ENCODE assay signal across 12 cellular contexts in genomic region chr4:2836391-2836859, GRCh38. TPM values are rescaled to one million over a fixed set of nuclear protein-coding genes. Genes with fewer than 3 reads are reported as not detected.
DNase-seq lines count a peak whose midpoint lies in the region; ATAC-seq and TF ChIP-seq lines count a peak whose summit lies in the region.
"Had no signal": no experiment of that assay in that cellular context is flagged by ENCODE, and none has a peak within 500 bp of the region (broad histone marks: within the 10 kb centered on the region; RNA-seq: fewer than 3 reads in every experiment).

No MANE protein-coding gene starts in this region.

- ATAC-seq in activated T-cell treated with anti-CD3 and anti-CD28 coated beads, Interleukin-2, amount 50 U/mL, for 4 hours: no peak
- no peak for ATAC-seq in activated T-cell treated with anti-CD3 and anti-CD28 coated beads, Interleukin-2, amount 50 U/mL, for 72 hours (replicated peaks in 1 of 2)
- no peak for ATAC-seq in lower lobe of right lung
- no peak for ATAC-seq in GM18909 (IDR thresholded peaks at IDR 0.05; ENCODE audit: poor library complexity, unreplicated experiment)

- POLR2A ChIA-PET in GM10248 (lab: Yijun Ruan, JAX): interaction anchor here (0.6 kb wide), 1 partner anchor 311 kb away, joined by 4 read pairs; no protein-coding TSS in a partner anchor

- TF ChIP-seq CTCF in lower lobe of right lung (IDR thresholded peaks at IDR 0.05) (no peak), transverse colon (IDR thresholded peaks at IDR 0.05) (no peak), GM10248 (IDR thresholded peaks at IDR 0.05; ENCODE audit: control extremely low read depth, extremely low read depth, low read depth, missing control alignments) (no peak)

- TF ChIP-seq EP300 in transverse colon (IDR thresholded peaks at IDR 0.05; ENCODE audit: low read depth): no peak

- H3K36me3 ChIP-seq in lower lobe of right lung (peaks cover 51% of the 10 kb centered on the region), transverse colon (no peaks in the 10 kb centered on the region)

- peak; percentile 29 for DNase-seq in activated T-cell treated with anti-CD3 and anti-CD28 coated beads, Interleukin-2, amount 50 U/mL, for 24 hours
- no peak for DNase-seq in activated T-cell treated with anti-CD3 and anti-CD28 coated beads, Interleukin-2, amount 50 U/mL, for 4 hours
- no peak for DNase-seq in activated T-cell treated with anti-CD3 and anti-CD28 coated beads, Interleukin-2, amount 50 U/mL, for 72 hours
- peak; percentile 32 for DNase-seq in lower lobe of right lung
- peak; percentile 4 for DNase-seq in transverse colon
- DNase-seq in ureter (ENCODE audit: low spot score): no peak
- DNase-seq in GM10248 (ENCODE audit: extremely low spot score): no peak
- DNase-seq: activated CD4-positive, CD25-positive, alpha-beta regulatory T cell treated with anti-CD3 and anti-CD28 coated beads, Interleukin-2, amount 50 U/mL, for 72 hours; trophoblast cell had no signal

- H3K27me3 Mint-ChIP-seq in activated T-cell treated with anti-CD3 and anti-CD28 coated beads, Interleukin-2, amount 50 U/mL, for 24 hours: no peaks in the 10 kb centered on the region
- no peaks in the 10 kb centered on the region for H3K27me3 Mint-ChIP-seq in activated T-cell treated with anti-CD3 and anti-CD28 coated beads, Interleukin-2, amount 50 U/mL, for 4 hours (ENCODE audit: low read depth)
- no peaks in the 10 kb centered on the region for H3K27me3 Mint-ChIP-seq in activated T-cell treated with anti-CD3 and anti-CD28 coated beads, Interleukin-2, amount 50 U/mL, for 72 hours (ENCODE audit: low read depth)

- H3K4me3 Mint-ChIP-seq in activated T-cell treated with anti-CD3 and anti-CD28 coated beads, Interleukin-2, amount 50 U/mL, for 24 hours: no peak overlapping the region
- no peak overlapping the region for H3K4me3 Mint-ChIP-seq in activated T-cell treated with anti-CD3 and anti-CD28 coated beads, Interleukin-2, amount 50 U/mL, for 4 hours
- H3K4me3 Mint-ChIP-seq in activated T-cell treated with anti-CD3 and anti-CD28 coated beads, Interleukin-2, amount 50 U/mL, for 72 hours: no peak overlapping the region
- H3K4me3 Mint-ChIP-seq: nephron had no signal

- H3K36me3 Mint-ChIP-seq in activated T-cell treated with anti-CD3 and anti-CD28 coated beads, Interleukin-2, amount 50 U/mL, for 24 hours (ENCODE audit: low read depth): peaks cover 63% of the 10 kb centered on the region
- H3K36me3 Mint-ChIP-seq in activated T-cell treated with anti-CD3 and anti-CD28 coated beads, Interleukin-2, amount 50 U/mL, for 4 hours (ENCODE audit: insufficient read depth): peaks cover 12% of the 10 kb centered on the region
- peaks cover 4 to 6% of the 10 kb centered on the region in 2 donors for H3K36me3 Mint-ChIP-seq in activated T-cell treated with anti-CD3 and anti-CD28 coated beads, Interleukin-2, amount 50 U/mL, for 72 hours (ENCODE audit: insufficient read depth in 2 of 2)

- H3K9me3 ChIP-seq in lower lobe of right lung: no peaks in the 10 kb centered on the region
- H3K9me3 ChIP-seq in transverse colon: no peaks in the 10 kb centered on the region

- H3K4me1 Mint-ChIP-seq in activated T-cell treated with anti-CD3 and anti-CD28 coated beads, Interleukin-2, amount 50 U/mL, for 24 hours (ENCODE audit: low read depth): peaks cover 63% of the 10 kb centered on the region
- peaks cover 53% of the 10 kb centered on the region for H3K4me1 Mint-ChIP-seq in activated T-cell treated with anti-CD3 and anti-CD28 coated beads, Interleukin-2, amount 50 U/mL, for 4 hours (ENCODE audit: low read depth)
- peaks cover 40% of the 10 kb centered on the region for H3K4me1 Mint-ChIP-seq in activated T-cell treated with anti-CD3 and anti-CD28 coated beads, Interleukin-2, amount 50 U/mL, for 72 hours (ENCODE audit: low read depth)

- H3K27ac ChIP-seq in lower lobe of right lung (peak overlapping the region; percentile 79), transverse colon (peak overlapping the region in 2 of 4 donors; percentile 35 to 75)

- in situ Hi-C loops in transverse colon (cut with MboI; ENCODE audit: low pct_ligation_motif_present in 1 of 4, low pct_unique_long_range_greater_than_20kb in 1 of 4, low sequenced_read_pairs in 3 of 4): no loop called here

- intact Hi-C loops in lower lobe of right lung (cut with DNase I) (no loop called here), transverse colon (cut with DNase I; ENCODE audit: low total_unique reads) (no loop called here)

- peaks cover 3% of the 10 kb centered on the region for H3K9me3 Mint-ChIP-seq in activated T-cell treated with anti-CD3 and anti-CD28 coated beads, Interleukin-2, amount 50 U/mL, for 24 hours
- H3K9me3 Mint-ChIP-seq in activated T-cell treated with anti-CD3 and anti-CD28 coated beads, Interleukin-2, amount 50 U/mL, for 4 hours: no peaks in the 10 kb centered on the region
- H3K9me3 Mint-ChIP-seq in activated T-cell treated with anti-CD3 and anti-CD28 coated beads, Interleukin-2, amount 50 U/mL, for 72 hours: peaks cover 2 to 3% of the 10 kb centered on the region in 2 donors

- H3K27ac Mint-ChIP-seq in activated T-cell treated with anti-CD3 and anti-CD28 coated beads, Interleukin-2, amount 50 U/mL, for 24 hours: peak overlapping the region; percentile 95
- H3K27ac Mint-ChIP-seq in activated T-cell treated with anti-CD3 and anti-CD28 coated beads, Interleukin-2, amount 50 U/mL, for 72 hours: peak overlapping the region; percentile 63

- CTCF ChIA-PET in GM10248 (lab: Yijun Ruan, JAX): interaction anchor here (1.2 to 2.5 kb wide), 2 partner anchors 15 to 73 kb away, joined by 3 to 12 read pairs; no protein-coding TSS in a partner anchor

- no peak overlapping the region for H3K4me3 ChIP-seq in lower lobe of right lung
- no peak overlapping the region for H3K4me3 ChIP-seq in transverse colon
- H3K4me3 ChIP-seq: dorsolateral prefrontal cortex had no signal

- H3K27me3 ChIP-seq in lower lobe of right lung (ENCODE audit: low read depth) (no peaks in the 10 kb centered on the region), transverse colon (no peaks in the 10 kb centered on the region)
- H3K27me3 ChIP-seq: dorsolateral prefrontal cortex had no signal

- no peak for TF ChIP-seq POLR2A in transverse colon (IDR thresholded peaks at IDR 0.05)

- H3K4me1 ChIP-seq in lower lobe of right lung: peaks cover 43% of the 10 kb centered on the region
- peaks cover 5 to 37% (median 10%) of the 10 kb centered on the region in 4 donors for H3K4me1 ChIP-seq in transverse colon

- whole genome bisulfite sequencing in transverse colon (ENCODE audit: low coverage in 1 of 2), 2 donors: 82% methylated on average over 5 of the region's 5 CpGs; no CpG with 5 or more reads in 1 of the 2 donors

RNA-seq across cellular contexts. Expression of gene ADD1, which starts 7.2 kb away (rescaled TPM):
- total RNA-seq in activated T-cell treated with anti-CD3 and anti-CD28 coated beads, Interleukin-2, amount 50 U/mL, for 4 hours: 100 to 1,000 TPM; 147 to 175 (median 153) TPM
- total RNA-seq in activated T-cell treated with anti-CD3 and anti-CD28 coated beads, Interleukin-2, amount 50 U/mL, for 72 hours: 100 to 1,000 TPM; 281 to 282 TPM
- total RNA-seq in lower lobe of right lung: 279 TPM
- total RNA-seq in transverse colon: 100 to 1,000 TPM; 218 to 392 (median 299) TPM
- 416 TPM for total RNA-seq in ureter

RNA-seq across cellular contexts. Expression of gene SH3BP2, which starts 43.5 kb away (rescaled TPM):
- 10 to 100 TPM; 72.2 to 77.9 (median 76.7) TPM for total RNA-seq in activated T-cell treated with anti-CD3 and anti-CD28 coated beads, Interleukin-2, amount 50 U/mL, for 4 hours
- 10 to 100 TPM; 60.7 to 65.6 TPM for total RNA-seq in activated T-cell treated with anti-CD3 and anti-CD28 coated beads, Interleukin-2, amount 50 U/mL, for 72 hours
- 102 TPM for total RNA-seq in lower lobe of right lung
- 100 to 1,000 TPM in 3 of 4 donors, 10 to 100 TPM in 1; 92.6 to 301 (median 117) TPM for total RNA-seq in transverse colon
- 109 TPM for total RNA-seq in ureter

Comparison
In these comparisons a context has a peak if more than half of its experiments do, and no peak if none do; other contexts are left out.
1. DNase-seq: peak in activated T-cell treated with anti-CD3 and anti-CD28 coated beads, Interleukin-2, amount 50 U/mL, for 24 hours (single experiment), lower lobe of right lung (single experiment) and transverse colon (single experiment); none in activated T-cell treated with anti-CD3 and anti-CD28 coated beads, Interleukin-2, amount 50 U/mL, for 4 hours (single experiment), activated T-cell treated with anti-CD3 and anti-CD28 coated beads, Interleukin-2, amount 50 U/mL, for 72 hours (0 of 2), ureter (single experiment) and GM10248 (single experiment).